3 cellular contexts compared by ENCODE assay signal in genomic region chr15:20040691-20041090, GRCh38.
DNase-seq lines count a peak whose midpoint lies in the region; ATAC-seq and TF ChIP-seq lines count a peak whose summit lies in the region.
"Not testable (repeated sequence)": the region's sequence is repeated elsewhere in the genome, so short reads cannot be mapped to it uniquely, and the experiment has no call there.

No MANE protein-coding gene starts in this region.

- POLR2A ChIA-PET in naive thymus-derived CD4-positive, alpha-beta T cell (lab: Charles Lee): not testable (repeated sequence)

- H3K9me3 Mint-ChIP-seq in naive thymus-derived CD4-positive, alpha-beta T cell: not testable (repeated sequence)

- CTCF ChIA-PET in naive thymus-derived CD4-positive, alpha-beta T cell (lab: Charles Lee): not testable (repeated sequence)

- H3K27ac Mint-ChIP-seq in naive thymus-derived CD4-positive, alpha-beta T cell: not testable (repeated sequence)

- not testable (repeated sequence) for H3K9me3 ChIP-seq in naive thymus-derived CD4-positive, alpha-beta T cell (ENCODE audit: control insufficient read depth in 2 of 3, low read length in 3 of 3); upper lobe of left lung; upper lobe of right lung

- H3K4me3 Mint-ChIP-seq in naive thymus-derived CD4-positive, alpha-beta T cell: not testable (repeated sequence)

- TF ChIP-seq CTCF in upper lobe of left lung (IDR thresholded peaks at IDR 0.05); upper lobe of right lung (IDR thresholded peaks at IDR 0.05): not testable (repeated sequence)

- ATAC-seq in naive thymus-derived CD4-positive, alpha-beta T cell: peak; percentile 16
- ATAC-seq in upper lobe of left lung (ENCODE audit: low FRiP score in 2 of 2) (peak; percentile 50 to 53), upper lobe of right lung (peak; percentile 23)

- not testable (repeated sequence) for H3K4me1 ChIP-seq in naive thymus-derived CD4-positive, alpha-beta T cell (ENCODE audit: control insufficient read depth in 2 of 2, insufficient read depth in 2 of 2, low read length in 2 of 2); upper lobe of left lung; upper lobe of right lung

- not testable (repeated sequence) for H3K27me3 ChIP-seq in naive thymus-derived CD4-positive, alpha-beta T cell (ENCODE audit: control insufficient read depth in 2 of 2, insufficient read depth in 2 of 2, low read length in 2 of 2); upper lobe of left lung; upper lobe of right lung

- not testable (repeated sequence) for DNase-seq in naive thymus-derived CD4-positive, alpha-beta T cell; upper lobe of left lung; upper lobe of right lung

- not testable (repeated sequence) for H3K4me3 ChIP-seq in naive thymus-derived CD4-positive, alpha-beta T cell (ENCODE audit: low read length); upper lobe of left lung; upper lobe of right lung

- H3K27ac ChIP-seq in naive thymus-derived CD4-positive, alpha-beta T cell (ENCODE audit: low read depth, low read length); upper lobe of left lung; upper lobe of right lung: not testable (repeated sequence)

- no CpG with 5 or more reads among the region's 1 CpG for WGBS in upper lobe of left lung, 2 donors

- H3K4me1 Mint-ChIP-seq in naive thymus-derived CD4-positive, alpha-beta T cell: not testable (repeated sequence)

- H3K27me3 Mint-ChIP-seq in naive thymus-derived CD4-positive, alpha-beta T cell: not testable (repeated sequence)

- not testable (repeated sequence) for TF ChIP-seq POLR2A in upper lobe of left lung (IDR thresholded peaks at IDR 0.05)

- H3K36me3 ChIP-seq in naive thymus-derived CD4-positive, alpha-beta T cell (ENCODE audit: control insufficient read depth in 2 of 3, insufficient read depth in 3 of 3, low read length in 3 of 3); upper lobe of left lung; upper lobe of right lung: not testable (repeated sequence)

- intact Hi-C loops in naive thymus-derived CD4-positive, alpha-beta T cell (cut with micrococcal nuclease); upper lobe of right lung (cut with DNase I): not testable (repeated sequence)

- not testable (repeated sequence) for TF ChIP-seq EP300 in upper lobe of left lung (IDR thresholded peaks at IDR 0.05)

- not testable (repeated sequence) for H3K36me3 Mint-ChIP-seq in naive thymus-derived CD4-positive, alpha-beta T cell
